ENCODE assay signal across 13 cellular contexts in genomic region chr20:51345601-51346101, GRCh38.
DNase-seq lines count a peak whose midpoint lies in the region; ATAC-seq and TF ChIP-seq lines count a peak whose summit lies in the region.
"Had no signal": no experiment of that assay in that cellular context is flagged by ENCODE, and none has a peak within 500 bp of the region (broad histone marks: within the 10 kb centered on the region; RNA-seq: fewer than 3 reads in every experiment).

No MANE protein-coding gene starts in this region.

- no peak overlapping the region for H2AFZ ChIP-seq in fibroblast of lung (ENCODE audit: low read length)
- H2AFZ ChIP-seq in smooth muscle cell (ENCODE audit: low read depth): no peak overlapping the region
- H2AFZ ChIP-seq in neural progenitor cell (replicated peaks): no peak overlapping the region

- H3K9me3 Mint-ChIP-seq in neural progenitor cell: peaks cover 5% of the 10 kb centered on the region

- peaks cover 14% of the 10 kb centered on the region for H3F3A ChIP-seq in smooth muscle cell (ENCODE audit: low read depth)
- H3F3A ChIP-seq in neural progenitor cell (ENCODE audit: low read depth): no peaks in the 10 kb centered on the region

- H3K9ac ChIP-seq in fibroblast of lung (ENCODE audit: insufficient read depth, low read length) (no peak overlapping the region), smooth muscle cell (ENCODE audit: low read depth) (no peak overlapping the region), neural progenitor cell (no peak overlapping the region)

- TF ChIP-seq CTCF in fibroblast of lung (conservative IDR thresholded peaks at IDR 0.05 in 1 of 2, IDR thresholded peaks at IDR 0.05 in 1 of 2; ENCODE audit: low read depth in 1 of 2, low read length in 2 of 2) (no peak), smooth muscle cell (IDR thresholded peaks at IDR 0.05; ENCODE audit: borderline replicate concordance, insufficient read depth, poor library complexity, severe bottlenecking) (no peak), neural progenitor cell (IDR thresholded peaks at IDR 0.05) (no peak)

- H4K20me1 ChIP-seq in fibroblast of lung (ENCODE audit: control insufficient read depth, extremely low read depth, insufficient read depth, low read length) (no peaks in the 10 kb centered on the region), smooth muscle cell (ENCODE audit: low read depth) (no peaks in the 10 kb centered on the region), neural progenitor cell (ENCODE audit: low read depth) (no peaks in the 10 kb centered on the region)

- peak; percentile 70 for ATAC-seq in SK-N-SH treated with all-trans-retinoic acid at 6 μM for 48 hours
- ATAC-seq: activated naive CD4-positive, alpha-beta T cell treated with anti-CD3 and anti-CD28 coated beads, Interleukin-2, amount 50 U/mL, for 72 hours; pancreas had no signal

- H3K4me1 ChIP-seq in fibroblast of lung (ENCODE audit: control insufficient read depth, extremely low read depth, insufficient read depth, low read length) (peaks cover 4% of the 10 kb centered on the region), smooth muscle cell (ENCODE audit: low read depth) (no peaks in the 10 kb centered on the region), neural progenitor cell (no peaks in the 10 kb centered on the region)
- H3K4me1 ChIP-seq: pancreas had no signal

- no peak overlapping the region for H3K4me3 Mint-ChIP-seq in neural progenitor cell

- H3K27me3 ChIP-seq in fibroblast of lung (ENCODE audit: control insufficient read depth, insufficient read depth, low read length): no peaks in the 10 kb centered on the region
- H3K27me3 ChIP-seq in smooth muscle cell (ENCODE audit: low read depth): no peaks in the 10 kb centered on the region
- no peaks in the 10 kb centered on the region for H3K27me3 ChIP-seq in neural progenitor cell
- H3K27me3 ChIP-seq: pancreas, SJSA1 had no signal

- H3K79me2 ChIP-seq in fibroblast of lung (ENCODE audit: control insufficient read depth, insufficient read depth, low read length) (no peaks in the 10 kb centered on the region), smooth muscle cell (ENCODE audit: low read depth) (no peaks in the 10 kb centered on the region), neural progenitor cell (ENCODE audit: low read depth) (no peaks in the 10 kb centered on the region)

- H3K36me3 ChIP-seq in fibroblast of lung (ENCODE audit: control insufficient read depth, insufficient read depth, low read length) (no peaks in the 10 kb centered on the region), smooth muscle cell (ENCODE audit: low read depth) (no peaks in the 10 kb centered on the region), neural progenitor cell (no peaks in the 10 kb centered on the region)
- H3K36me3 ChIP-seq: pancreas, SJSA1 had no signal

- no peaks in the 10 kb centered on the region for H3K36me3 Mint-ChIP-seq in neural progenitor cell
- H3K36me3 Mint-ChIP-seq: activated naive CD4-positive, alpha-beta T cell treated with anti-CD3 and anti-CD28 coated beads, Interleukin-2, amount 50 U/mL, for 72 hours had no signal

- 26% methylated on average over 8 of the region's 8 CpGs for WGBS in smooth muscle cell (ENCODE audit: low lambda C conversion rate)

- no peaks in the 10 kb centered on the region for H3K9me3 ChIP-seq in fibroblast of lung (ENCODE audit: control insufficient read depth, insufficient read depth, low read depth, low read length)
- H3K9me3 ChIP-seq in smooth muscle cell (replicated peaks; ENCODE audit: low read depth): no peaks in the 10 kb centered on the region
- no peaks in the 10 kb centered on the region for H3K9me3 ChIP-seq in neural progenitor cell (ENCODE audit: low read depth)
- H3K9me3 ChIP-seq: pancreas had no signal

- H3K4me2 ChIP-seq in fibroblast of lung (ENCODE audit: extremely low read depth, insufficient read depth, low read length) (no peak overlapping the region), smooth muscle cell (peak overlapping the region; percentile 33), neural progenitor cell (no peak overlapping the region)

- no peak overlapping the region for H3K4me3 ChIP-seq in fibroblast of lung (replicated peaks in 1 of 4; ENCODE audit: control extremely low read depth in 1 of 4, insufficient read depth in 1 of 4, low read depth in 3 of 4, low read length in 4 of 4)
- no peak overlapping the region for H3K4me3 ChIP-seq in smooth muscle cell
- H3K4me3 ChIP-seq in neural progenitor cell: no peak overlapping the region
- H3K4me3 ChIP-seq: pancreas, SJSA1 had no signal

- DNase-seq in HPDE6-E6E7 (ENCODE audit: extremely low spot score) (peak; percentile 85), fibroblast of lung (ENCODE audit: low read depth in 2 of 2) (peak; percentile 55 to 84), smooth muscle cell (lab: John Stamatoyannopoulos, UW; ENCODE audit: unreplicated experiment) (no peak), NCI-H2029 (lab: John Stamatoyannopoulos, UW) (no peak), neural progenitor cell (ENCODE audit: low spot score) (no peak)
- DNase-seq in activated naive CD4-positive, alpha-beta T cell (lab: John Stamatoyannopoulos, UW): no peak
- DNase-seq in activated naive CD4-positive, alpha-beta T cell treated with Interleukin-2 at 50 U/mL for 16 hours: no peak
- DNase-seq: activated CD4-positive, alpha-beta T cell treated with anti-CD3 and anti-CD28 coated beads, Interleukin-2, amount 50 U/mL, for 4 hours; NCI-H2081; pancreas had no signal

- H3K27ac ChIP-seq in fibroblast of lung (ENCODE audit: insufficient read depth, low read length): peak overlapping the region; percentile 40
- H3K27ac ChIP-seq in smooth muscle cell (ENCODE audit: low read depth): peak overlapping the region; percentile 52
- H3K27ac ChIP-seq in neural progenitor cell: no peak overlapping the region
- H3K27ac ChIP-seq: pancreas, SJSA1 had no signal

- no peaks in the 10 kb centered on the region for H3K4me1 Mint-ChIP-seq in neural progenitor cell

- peaks cover 14% of the 10 kb centered on the region for H3K27me3 Mint-ChIP-seq in neural progenitor cell (ENCODE audit: insufficient read depth, low read depth)

- no peak overlapping the region for H3K27ac Mint-ChIP-seq in neural progenitor cell
- H3K27ac Mint-ChIP-seq: activated naive CD4-positive, alpha-beta T cell treated with anti-CD3 and anti-CD28 coated beads, Interleukin-2, amount 50 U/mL, for 72 hours had no signal

TF ChIP-seq in SK-N-SH treated with all-trans-retinoic acid at 6 μM for 48 hours, 23 proteins besides CTCF, POLR2A, EP300 and RAD21 (continues in another document):
- TF ChIP-seq CREB5 (CRISPR knock-in tag; IDR thresholded peaks at IDR 0.05; ENCODE audit: low read depth) (no peak), OSR1 (CRISPR knock-in tag; IDR thresholded peaks at IDR 0.05) (no peak), SNAI2 (CRISPR knock-in tag; IDR thresholded peaks at IDR 0.05) (no peak), ZFP3 (CRISPR knock-in tag; IDR thresholded peaks at IDR 0.05) (no peak), GLIS3 (CRISPR knock-in tag; IDR thresholded peaks at IDR 0.05) (no peak), PATZ1 (CRISPR knock-in tag; IDR thresholded peaks at IDR 0.05; ENCODE audit: borderline replicate concordance) (no peak), ESRRG (CRISPR knock-in tag; IDR thresholded peaks at IDR 0.05) (no peak), TOX (CRISPR knock-in tag; IDR thresholded peaks at IDR 0.05; ENCODE audit: borderline replicate concordance) (no peak), ZFP30 (CRISPR knock-in tag; IDR thresholded peaks at IDR 0.05) (no peak)

Comparison
In these comparisons a context has a peak if more than half of its experiments do, and no peak if none do; other contexts are left out.
1. DNase-seq: peak in HPDE6-E6E7 (single experiment) and fibroblast of lung (2 of 2); none in smooth muscle cell (single experiment), NCI-H2029 (single experiment), activated naive CD4-positive, alpha-beta T cell (0 of 4), activated naive CD4-positive, alpha-beta T cell treated with Interleukin-2 at 50 U/mL for 16 hours (single experiment) and neural progenitor cell (single experiment).